Comparison of ENCODE assay signal across 18 cellular contexts in the genomic region with DNA sequence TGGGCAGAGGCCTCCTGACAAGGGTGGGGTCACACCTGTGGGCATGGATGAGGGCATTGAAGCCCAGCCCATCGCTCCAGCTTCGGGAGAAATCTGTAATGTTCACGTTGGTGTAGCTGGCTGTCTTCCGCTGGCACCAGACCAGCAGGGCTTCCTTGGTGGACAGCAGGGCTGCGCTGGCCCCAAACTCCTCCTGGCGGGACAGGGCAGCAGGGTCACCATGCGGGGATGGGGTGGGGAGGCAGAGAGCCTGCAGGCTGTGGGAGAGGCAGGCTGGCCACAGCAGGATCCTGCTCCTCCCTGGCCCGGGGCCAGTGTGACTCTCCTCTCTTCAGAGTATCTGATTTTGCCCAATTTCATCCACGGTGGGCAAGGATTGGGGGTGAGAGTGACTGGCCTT. TPM values are rescaled to one million over a fixed set of nuclear protein-coding genes. Genes with fewer than 3 reads are reported as not detected.
DNase-seq lines count a peak whose midpoint lies in the region; ATAC-seq, FAIRE-seq and TF ChIP-seq lines count a peak whose summit lies in the region.
"Had no signal": no experiment of that assay in that cellular context is flagged by ENCODE, and none has a peak within 500 bp of the region (broad histone marks: within the 10 kb centered on the region; RNA-seq: fewer than 3 reads in every experiment).

No MANE protein-coding gene starts in this region.

- no peak overlapping the region for H2BK5ac ChIP-seq in H1 (ENCODE audit: low read depth, low read length)

- WGBS in H1 (ENCODE audit: extremely low coverage in 1 of 2, insufficient coverage in 1 of 2, insufficient read length in 1 of 2, insufficient replicate concordance in 2 of 2, low coverage in 1 of 2, low lambda C conversion rate in 2 of 2, missing lambda C conversion rate in 1 of 2), 2 experiments: 96% methylated on average over 9 of the region's 9 CpGs; no CpG with 5 or more reads in 1 of the 2 experiments

- H3K4me2 ChIP-seq in BLaER1 treated with 17β-estradiol and CSF1 and Interleukin-3, amounts not matched to agents 10 nM and 100 nM: peak overlapping the region; percentile 54 to 80 (median 72); a peak in 20 of 22 replicates
- H3K4me2 ChIP-seq in H1 (ENCODE audit: insufficient read depth in 1 of 2, low read depth in 2 of 2, low read length in 2 of 2): no peak overlapping the region

- peaks cover 49% of the 10 kb centered on the region for H3K4me1 Mint-ChIP-seq in stimulated activated memory B cell treated with anti-CD40 and anti-IgM and Interleukin-4, amounts not matched to agents 10 μg/mL and 1 μg/mL and 100 μg/mL, for 72 hours

- no peak for FAIRE-seq in H1 (lab: Jason Lieb, UNC)
- FAIRE-seq: GM18507, RCC 7860 had no signal

- ATAC-seq in stimulated activated memory B cell treated with anti-CD40 and anti-IgM and Interleukin-4, amounts not matched to agents 10 μg/mL and 1 μg/mL and 100 μg/mL, for 72 hours: no peak
- no peak for ATAC-seq in HG03378 (IDR thresholded peaks at IDR 0.05; ENCODE audit: unreplicated experiment)
- ATAC-seq in GM18861 (IDR thresholded peaks at IDR 0.05; ENCODE audit: unreplicated experiment): no peak
- ATAC-seq: CD8-positive, alpha-beta T cell had no signal

- no peaks in the 10 kb centered on the region for H3K79me2 ChIP-seq in H1 (ENCODE audit: control insufficient read depth in 1 of 2, insufficient read depth in 2 of 2, low read length in 2 of 2)

- no peaks in the 10 kb centered on the region for H3K23me2 ChIP-seq in H1 (ENCODE audit: low read depth, low read length)

- peaks cover 34 to 60% (median 47%) of the 10 kb centered on the region in 10 experiments for H3K4me1 ChIP-seq in BLaER1 treated with 17β-estradiol and CSF1 and Interleukin-3, amounts not matched to agents 10 nM and 100 nM
- peaks cover 0 to 4% (median 0%) of the 10 kb centered on the region in 4 experiments; a peak in 4 of 7 replicates for H3K4me1 ChIP-seq in H1 (replicated peaks in 1 of 4; ENCODE audit: control insufficient read depth in 3 of 4, insufficient read depth in 4 of 4, low read length in 3 of 4)
- H3K4me1 ChIP-seq: SJSA1 had no signal

- H4K20me1 ChIP-seq in BLaER1 treated with 17β-estradiol and CSF1 and Interleukin-3, amounts not matched to agents 10 nM and 100 nM: peaks cover 0 to 7% (median 0%) of the 10 kb centered on the region in 11 experiments; a peak in 4 of 22 replicates
- H4K20me1 ChIP-seq in H1 (replicated peaks in 1 of 2; ENCODE audit: control insufficient read depth in 1 of 2, insufficient read depth in 2 of 2, low read length in 2 of 2): no peaks in the 10 kb centered on the region

- H4K8ac ChIP-seq in H1 (ENCODE audit: extremely low read depth, insufficient read depth, low read length): peak overlapping the region; percentile 40

- no peak overlapping the region for H3K4me3 ChIP-seq in BLaER1 treated with 17β-estradiol and CSF1 and Interleukin-3, amounts not matched to agents 10 nM and 100 nM
- no peak overlapping the region for H3K4me3 ChIP-seq in H7 (ENCODE audit: insufficient read depth, low read depth, low read length)
- H3K4me3 ChIP-seq in H1 (ENCODE audit: extremely low read depth in 1 of 4, insufficient read depth in 2 of 4, low read depth in 3 of 4, low read length in 4 of 4): no peak overlapping the region
- H3K4me3 ChIP-seq: SJSA1 had no signal

- H3K4ac ChIP-seq in H1 (replicated peaks; ENCODE audit: insufficient read length, low read depth, low read length): no peak overlapping the region

- no peak overlapping the region for H4K91ac ChIP-seq in H1 (replicated peaks; ENCODE audit: insufficient read length, low read length)

- POLR2A ChIA-PET in H1 (lab: Charles Lee; ENCODE audit: partially characterized antibody): interaction anchor here (1.0 kb wide), 1 partner anchor 10 kb away, joined by 5 read pairs; no protein-coding TSS in a partner anchor

- H3K18ac ChIP-seq in H1 (ENCODE audit: extremely low read depth, low read length): no peak overlapping the region

- H3K23ac ChIP-seq in H1 (ENCODE audit: insufficient read length): no peak overlapping the region

- no peak overlapping the region for H3K4me3 Mint-ChIP-seq in stimulated activated memory B cell treated with anti-CD40 and anti-IgM and Interleukin-4, amounts not matched to agents 10 μg/mL and 1 μg/mL and 100 μg/mL, for 72 hours
- H3K4me3 Mint-ChIP-seq: CD8-positive, alpha-beta T cell had no signal

- H3K9me3 ChIP-seq in BLaER1 treated with 17β-estradiol and CSF1 and Interleukin-3, amounts not matched to agents 10 nM and 100 nM (replicated peaks in 1 of 11): no peaks in the 10 kb centered on the region
- no peaks in the 10 kb centered on the region for H3K9me3 ChIP-seq in H1 (ENCODE audit: insufficient read depth in 2 of 2, low read depth in 1 of 2, low read length in 1 of 2)
- H3K9me3 ChIP-seq: SJSA1 had no signal

- no peak for TF ChIP-seq RAD21 in H1 (IDR thresholded peaks at IDR 0.05 in 1 of 2, conservative IDR thresholded peaks at IDR 0.05 in 1 of 2; ENCODE audit: low read depth in 2 of 2, low read length in 2 of 2)

- no peak overlapping the region for H2BK20ac ChIP-seq in H1 (ENCODE audit: low read length)

- no peak overlapping the region for H2BK120ac ChIP-seq in H1 (replicated peaks; ENCODE audit: low read depth, low read length)

- no peak for TF ChIP-seq EP300 in H1 (IDR thresholded peaks at IDR 0.05; ENCODE audit: borderline replicate concordance in 1 of 2, low read depth in 2 of 2, low read length in 2 of 2)

- no peaks in the 10 kb centered on the region for H3K27me3 ChIP-seq in BLaER1 treated with 17β-estradiol and CSF1 and Interleukin-3, amounts not matched to agents 10 nM and 100 nM
- H3K27me3 ChIP-seq in H7 (ENCODE audit: control insufficient read depth, insufficient read depth, low read length) (peaks cover 3% of the 10 kb centered on the region; the same call in 1 of the 2 replicates), H1 (replicated peaks in 1 of 4; ENCODE audit: control insufficient read depth in 3 of 4, extremely low read depth in 1 of 4, insufficient read depth in 3 of 4, low read length in 3 of 4) (peaks cover 4 to 8% (median 7%) of the 10 kb centered on the region in 4 experiments)
- H3K27me3 ChIP-seq: SJSA1 had no signal

- H3K27ac Mint-ChIP-seq in stimulated activated memory B cell treated with anti-CD40 and anti-IgM and Interleukin-4, amounts not matched to agents 10 μg/mL and 1 μg/mL and 100 μg/mL, for 72 hours: peak overlapping the region; percentile 40
- H3K27ac Mint-ChIP-seq: CD8-positive, alpha-beta T cell had no signal

- H3K36me3 ChIP-seq in BLaER1 treated with 17β-estradiol and CSF1 and Interleukin-3, amounts not matched to agents 10 nM and 100 nM: no peaks in the 10 kb centered on the region
- H3K36me3 ChIP-seq in H7 (replicated peaks; ENCODE audit: control insufficient read depth, insufficient read depth, low read length) (no peaks in the 10 kb centered on the region), H1 (ENCODE audit: control insufficient read depth in 2 of 4, insufficient read depth in 4 of 4, low read length in 3 of 4) (no peaks in the 10 kb centered on the region)
- H3K36me3 ChIP-seq: SJSA1 had no signal

- DNase-seq in H7 (peak; percentile 45), H1 (ENCODE audit: low read depth in 1 of 2, low spot score in 2 of 2) (no peak), amygdala (lab: John Stamatoyannopoulos, UW) (no peak)
- DNase-seq: Calu3, NCI-H1417, NCI-H187, NCI-H446, NCI-H526, OCI-M1 had no signal

- H3K79me1 ChIP-seq in H1 (ENCODE audit: low read depth, low read length): no peaks in the 10 kb centered on the region

- no peaks in the 10 kb centered on the region for H3K27me3 Mint-ChIP-seq in stimulated activated memory B cell treated with anti-CD40 and anti-IgM and Interleukin-4, amounts not matched to agents 10 μg/mL and 1 μg/mL and 100 μg/mL, for 72 hours

- no peak overlapping the region for H3K14ac ChIP-seq in H1 (ENCODE audit: insufficient read length)

- no peak overlapping the region for H3K9ac ChIP-seq in BLaER1 treated with 17β-estradiol and CSF1 and Interleukin-3, amounts not matched to agents 10 nM and 100 nM
- no peak overlapping the region for H3K9ac ChIP-seq in H1 (replicated peaks in 1 of 4; ENCODE audit: extremely low read depth in 1 of 4, low read depth in 3 of 4, low read length in 3 of 4)

- H3K9me3 Mint-ChIP-seq in stimulated activated memory B cell treated with anti-CD40 and anti-IgM and Interleukin-4, amounts not matched to agents 10 μg/mL and 1 μg/mL and 100 μg/mL, for 72 hours: no peaks in the 10 kb centered on the region
- H3K9me3 Mint-ChIP-seq: CD8-positive, alpha-beta T cell had no signal

- H2AK5ac ChIP-seq in H1 (ENCODE audit: low read depth, low read length): no peak overlapping the region

- TF ChIP-seq CTCF in H1 (IDR thresholded peaks at IDR 0.05; ENCODE audit: control extremely low read depth in 1 of 3, insufficient read depth in 1 of 3, low read depth in 1 of 3, low read length in 3 of 3): no peak

- H2BK15ac ChIP-seq in H1 (ENCODE audit: low read length): no peak overlapping the region

- CTCF ChIA-PET in H1 (lab: Charles Lee; ENCODE audit: partially characterized antibody): interaction anchor here (0.9 kb wide), 1 partner anchor 114 kb away, joined by 3 read pairs; the partner anchor contains the start of gene MAPKBP1

- no peak for TF ChIP-seq POLR2A in H1 (IDR thresholded peaks at IDR 0.05; ENCODE audit: control extremely low read depth in 1 of 2, low read depth in 2 of 2, low read length in 2 of 2)

- H2BK12ac ChIP-seq in H1 (ENCODE audit: low read depth, low read length): no peak overlapping the region

- no peak overlapping the region for H3K27ac ChIP-seq in BLaER1 treated with 17β-estradiol and CSF1 and Interleukin-3, amounts not matched to agents 10 nM and 100 nM
- H3K27ac ChIP-seq in H1 (ENCODE audit: low read depth, low read length): no peak overlapping the region
- H3K27ac ChIP-seq: SJSA1 had no signal

- H4K5ac ChIP-seq in H1 (ENCODE audit: insufficient read length, low read depth, low read length): no peak overlapping the region

- H3K56ac ChIP-seq in H1 (replicated peaks; ENCODE audit: insufficient read length, low read depth, low read length): no peak overlapping the region

- no peak overlapping the region for H2AFZ ChIP-seq in H1 (ENCODE audit: low read length)

- no peaks in the 10 kb centered on the region for H3K36me3 Mint-ChIP-seq in stimulated activated memory B cell treated with anti-CD40 and anti-IgM and Interleukin-4, amounts not matched to agents 10 μg/mL and 1 μg/mL and 100 μg/mL, for 72 hours
- H3K36me3 Mint-ChIP-seq: CD8-positive, alpha-beta T cell had no signal

RNA-seq across cellular contexts. Expression of gene SPTBN5, which starts 6.0 kb away (rescaled TPM):
- 0.17 and 0.55 TPM in 2 replicates for total RNA-seq in H7 (2014; rRNA removed; shearing (Covaris generic))
- 0.84 and 1.1 TPM in 2 replicates for total RNA-seq in H1 (2021; fragmentation: NEBNext Ultra II Directional; extraction: Animal tissue kit (Norgen Biotek cat#: 25700))
- polyA plus RNA-seq in H1 (2011; rRNA removed): 0.32 and 0.38 TPM in 2 replicates
- polyA plus RNA-seq in H1 (2011; cell fraction: cytosol; rRNA removed): 0.59 TPM
- polyA plus RNA-seq in H1 (2011; cell fraction: nucleus; rRNA removed): 4.5 TPM
- 0.33 to 1.1 TPM (median 0.89 TPM) in 4 replicates for polyA plus RNA-seq in H1 (2012, experiment 1 of 2)
- 0.12 TPM for polyA plus RNA-seq in H1 (2012, experiment 2 of 2)
- polyA plus RNA-seq in H1 (2013, experiment 1 of 2): 0.43 TPM
- polyA plus RNA-seq in H1 (2013, experiment 2 of 2): 0.35 TPM
- 0.13 and 0.54 TPM in 2 replicates for polyA minus RNA-seq in H1 (2011; rRNA and poly(A)+ RNA removed)
- polyA minus RNA-seq in H1 (2011; cell fraction: cytosol; rRNA and poly(A)+ RNA removed): not detected
- 1.00 TPM for polyA minus RNA-seq in H1 (2011; cell fraction: nucleus; rRNA and poly(A)+ RNA removed)
- total RNA-seq: H4 had no signal

RNA-seq across cellular contexts. Expression of gene PLA2G4B, which starts 49.2 kb away (rescaled TPM):
- total RNA-seq in H7 (2014; rRNA removed; shearing (Covaris generic)): 3.0 and 5.3 TPM in 2 replicates
- total RNA-seq in H1 (2021; fragmentation: NEBNext Ultra II Directional; extraction: Animal tissue kit (Norgen Biotek cat#: 25700)): 4.2 and 8.0 TPM in 2 replicates
- polyA plus RNA-seq in H1 (2011; rRNA removed): 9.2 TPM in 2 replicates
- polyA plus RNA-seq in H1 (2011; cell fraction: cytosol; rRNA removed): 8.0 TPM
- polyA plus RNA-seq in H1 (2011; cell fraction: nucleus; rRNA removed): 49.3 TPM
- polyA plus RNA-seq in H1 (2012, experiment 1 of 2): 2.8 to 7.8 TPM (median 6.9 TPM) in 4 replicates
- polyA plus RNA-seq in H1 (2012, experiment 2 of 2): 4.2 TPM
- polyA plus RNA-seq in H1 (2013, experiment 1 of 2): 10.3 TPM
- polyA plus RNA-seq in H1 (2013, experiment 2 of 2): 6.5 TPM
- 1.5 and 2.0 TPM in 2 replicates for polyA minus RNA-seq in H1 (2011; rRNA and poly(A)+ RNA removed)
- 3.1 TPM for polyA minus RNA-seq in H1 (2011; cell fraction: cytosol; rRNA and poly(A)+ RNA removed)
- 7.5 TPM for polyA minus RNA-seq in H1 (2011; cell fraction: nucleus; rRNA and poly(A)+ RNA removed)

Comparison
In these comparisons a context has a peak if more than half of its experiments do, and no peak if none do; other contexts are left out.
1. H3K4me2 ChIP-seq: peak in BLaER1 treated with 17β-estradiol and CSF1 and Interleukin-3, amounts not matched to agents 10 nM and 100 nM (11 of 11); none in H1 (0 of 2).